ENCODE assay signal across 8 cellular contexts in the genomic region with DNA sequence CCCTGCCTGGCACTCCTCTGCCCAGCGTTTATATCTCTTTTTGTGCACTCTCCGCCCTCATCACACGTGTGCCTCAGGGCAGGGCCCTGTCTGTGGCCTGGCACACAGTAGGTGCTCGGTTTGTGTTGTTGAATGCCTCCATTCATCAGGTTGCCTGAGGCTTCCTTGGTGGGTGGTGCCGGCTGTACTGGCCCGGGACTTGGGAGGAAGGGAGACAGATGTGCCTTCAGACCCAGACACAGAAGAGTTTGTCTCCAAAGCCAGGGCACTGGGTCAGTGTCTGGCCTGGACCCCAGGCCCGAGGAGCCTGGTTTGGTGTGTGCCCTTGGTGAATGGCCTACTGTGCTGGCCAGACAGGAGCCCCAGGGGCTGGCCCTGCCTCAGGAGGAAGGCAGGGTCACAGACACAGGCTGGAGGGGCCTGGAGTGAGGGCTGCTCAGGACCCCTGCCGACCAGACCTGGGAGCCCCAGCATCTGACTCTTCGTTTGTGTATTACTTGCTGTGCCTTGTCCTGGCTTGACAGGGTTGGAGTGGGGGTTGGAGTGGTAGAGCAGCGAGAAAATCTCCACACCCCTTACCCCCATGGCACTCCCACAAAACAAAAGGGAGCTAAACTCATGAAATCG.
DNase-seq lines count a peak whose midpoint lies in the region; ATAC-seq and TF ChIP-seq lines count a peak whose summit lies in the region.

No MANE protein-coding gene starts in this region.

- ATAC-seq in PC-3 (no peak), GM19467 (IDR thresholded peaks at IDR 0.05; ENCODE audit: unreplicated experiment) (no peak)

- peak overlapping the region; percentile 77 to 93 (median 90) for H3K4me3 Mint-ChIP-seq in CD8-positive, alpha-beta memory T cell

- BruUV-seq in PC-3 (replicated peaks; lab: Mats Ljungman, UMichigan), result TSS peak; percentile 59

- H4K20me1 ChIP-seq in PC-3 (ENCODE audit: low read length), result no peaks in the 10 kb centered on the region
- peaks cover 50% of the 10 kb centered on the region for H4K20me1 ChIP-seq in osteoblast (ENCODE audit: insufficient read depth, low read length)

- H3K4me3 ChIP-seq in CD8-positive, alpha-beta memory T cell (ENCODE audit: low read length), result peak overlapping the region; percentile 74
- peak overlapping the region; percentile 67 for H3K4me3 ChIP-seq in PC-3 (ENCODE audit: low read length)
- H3K4me3 ChIP-seq in osteoblast (ENCODE audit: insufficient read depth, low read length), result peak overlapping the region; percentile 74

- no peaks in the 10 kb centered on the region for H3K36me3 ChIP-seq in CD8-positive, alpha-beta memory T cell (ENCODE audit: insufficient read depth, low read length)
- H3K36me3 ChIP-seq in PC-3 (ENCODE audit: low read depth, low read length) (no peaks in the 10 kb centered on the region), osteoblast (ENCODE audit: insufficient read depth, low read length) (no peaks in the 10 kb centered on the region)

- DNase-seq in CD8-positive, alpha-beta memory T cell, result peak in 1 of 5 donors; percentile 10
- DNase-seq in PC-3 (no peak), epithelial cell of prostate (ENCODE audit: low read depth, low spot score) (no peak), osteoblast (ENCODE audit: insufficient read length, low spot score, missing footprints) (peak; percentile 86), LoVo (ENCODE audit: low spot score) (no peak), NOMO-1 treated with DMSO at 0.1 percent for 48 hours (lab: John Stamatoyannopoulos, UW; ENCODE audit: unreplicated experiment) (no peak), A172 (ENCODE audit: low spot score) (no peak)

- no peaks in the 10 kb centered on the region for H3K9me3 ChIP-seq in CD8-positive, alpha-beta memory T cell (ENCODE audit: low read length)
- H3K9me3 ChIP-seq in PC-3 (ENCODE audit: low read length), result no peaks in the 10 kb centered on the region
- H3K9me3 ChIP-seq in osteoblast (ENCODE audit: low read depth, low read length), result no peaks in the 10 kb centered on the region

- peak overlapping the region; percentile 95 to 100 (median 100) for H3K27ac Mint-ChIP-seq in CD8-positive, alpha-beta memory T cell

- peaks cover 0 to 2% (median 0%) of the 10 kb centered on the region in 3 donors for H3K36me3 Mint-ChIP-seq in CD8-positive, alpha-beta memory T cell

- H3K4me2 ChIP-seq in PC-3 (ENCODE audit: low read length), result peak overlapping the region; percentile 80
- peak overlapping the region; percentile 81 for H3K4me2 ChIP-seq in osteoblast (ENCODE audit: insufficient read depth, low read length)

- POLR2A ChIA-PET in CD8-positive, alpha-beta memory T cell (lab: Charles Lee), result no interaction called here
- POLR2A ChIA-PET in PC-3 (lab: Charles Lee; ENCODE audit: unreplicated experiment), result no interaction called here

- H2AFZ ChIP-seq in PC-3 (ENCODE audit: low read length) (peak overlapping the region; percentile 90), osteoblast (ENCODE audit: low read length) (peak overlapping the region; percentile 78)

- no peaks in the 10 kb centered on the region for H3K9me3 Mint-ChIP-seq in CD8-positive, alpha-beta memory T cell

- H3K4me1 ChIP-seq in CD8-positive, alpha-beta memory T cell (ENCODE audit: insufficient read depth, low read length), result peaks cover 72% of the 10 kb centered on the region
- H3K4me1 ChIP-seq in PC-3 (ENCODE audit: insufficient read depth, low read length) (peaks cover 13% of the 10 kb centered on the region), osteoblast (ENCODE audit: insufficient read depth, low read length) (peaks cover 6% of the 10 kb centered on the region)

- H3K4me1 Mint-ChIP-seq in CD8-positive, alpha-beta memory T cell, result peaks cover 60 to 68% (median 63%) of the 10 kb centered on the region in 3 donors

- TF ChIP-seq CTCF in PC-3 (conservative IDR thresholded peaks at IDR 0.05; ENCODE audit: low read depth, low read length), result no peak
- TF ChIP-seq CTCF in osteoblast (IDR thresholded peaks at IDR 0.05; ENCODE audit: extremely low read depth, low read depth, low read length), result no peak

- peak overlapping the region; percentile 75 for H3K9ac ChIP-seq in PC-3 (ENCODE audit: low read length)

- H3K9me2 ChIP-seq in PC-3 (replicated peaks; ENCODE audit: low read length), result no peaks in the 10 kb centered on the region

- intact Hi-C loops in PC-3 (cut with micrococcal nuclease), result loop anchor here (5.0 kb wide), 1 partner anchor 61 kb away; no protein-coding TSS in a partner anchor

- CTCF ChIA-PET in CD8-positive, alpha-beta memory T cell (lab: Charles Lee), result interaction anchor here (1.1 kb wide), 1 partner anchor 58 kb away, joined by 3 read pairs; no protein-coding TSS in a partner anchor
- CTCF ChIA-PET in PC-3 (lab: Charles Lee), result no interaction called here

- H3K27me3 ChIP-seq in CD8-positive, alpha-beta memory T cell (ENCODE audit: insufficient read depth, low read length, poor library complexity, severe bottlenecking), result no peaks in the 10 kb centered on the region
- no peaks in the 10 kb centered on the region for H3K27me3 ChIP-seq in PC-3 (ENCODE audit: low read length)
- no peaks in the 10 kb centered on the region for H3K27me3 ChIP-seq in osteoblast (ENCODE audit: insufficient read depth, low read length)

- no peaks in the 10 kb centered on the region for H3F3A ChIP-seq in PC-3 (ENCODE audit: low read length, unreplicated experiment)

- no peaks in the 10 kb centered on the region for H3K27me3 Mint-ChIP-seq in CD8-positive, alpha-beta memory T cell

- peak overlapping the region; percentile 75 for H3K27ac ChIP-seq in CD8-positive, alpha-beta memory T cell (ENCODE audit: low read depth, low read length)
- H3K27ac ChIP-seq in PC-3 (ENCODE audit: low read length) (peak overlapping the region; percentile 36), epithelial cell of prostate (peak overlapping the region; percentile 84), osteoblast (ENCODE audit: low read depth, low read length) (peak overlapping the region; percentile 84)

- H3K79me2 ChIP-seq in PC-3 (ENCODE audit: low read length) (peaks cover 71% of the 10 kb centered on the region), osteoblast (ENCODE audit: insufficient read depth, low read length) (peaks cover 90% of the 10 kb centered on the region)
